Comparison of ENCODE assay signal across 9 cellular contexts in the genomic region with DNA sequence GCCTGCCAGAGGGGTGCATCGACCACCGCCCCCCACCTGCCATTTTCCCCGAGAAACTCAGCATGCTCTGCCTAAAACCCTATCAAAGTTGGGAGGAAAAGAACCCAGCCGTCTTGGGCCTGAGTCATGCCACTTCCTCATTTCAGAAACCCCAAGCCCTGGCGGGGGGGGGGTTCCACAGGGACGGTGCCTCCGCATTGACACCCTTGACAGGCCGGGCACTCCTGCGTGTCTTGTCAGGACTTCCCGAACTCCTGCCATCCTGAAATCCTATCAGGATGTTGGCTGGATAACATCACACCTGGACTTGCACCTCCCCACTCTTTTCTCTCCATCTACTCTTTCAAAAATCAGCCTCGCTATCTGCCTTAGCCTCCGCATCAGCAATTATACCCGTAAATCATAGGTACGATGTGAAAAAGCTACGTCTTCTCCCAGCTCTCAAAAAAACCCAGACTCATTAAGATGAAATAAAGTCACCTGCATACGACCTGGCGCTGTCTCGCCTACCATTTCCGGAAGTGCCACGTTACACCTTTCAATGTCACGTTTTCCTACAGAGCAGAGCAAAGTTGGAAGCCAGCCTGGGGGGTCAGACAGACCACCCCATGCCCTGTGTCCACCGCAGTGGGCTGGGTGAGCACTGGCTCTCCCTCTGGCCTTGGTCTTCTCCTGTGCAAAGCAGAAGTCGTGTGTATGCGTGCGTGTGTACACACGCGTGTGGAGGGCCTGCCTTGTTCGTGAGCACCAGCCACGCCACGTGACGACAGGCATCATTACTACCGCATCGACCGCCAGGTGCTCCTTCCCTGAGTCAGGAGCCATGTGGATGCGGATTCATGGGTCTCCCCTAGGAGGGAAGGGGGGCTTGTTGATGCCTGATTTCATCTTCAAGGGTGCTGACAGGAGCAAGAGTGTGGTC.
A peak's percentile ranks its signal among the peaks of the same experiment; 100 is the strongest.
DNase-seq lines count a peak whose midpoint lies in the region; ATAC-seq and TF ChIP-seq lines count a peak whose summit lies in the region.
"Had no signal": no experiment of that assay in that cellular context is flagged by ENCODE, and none has a peak within 500 bp of the region (broad histone marks: within the 10 kb centered on the region; RNA-seq: fewer than 3 reads in every experiment).

No MANE protein-coding gene starts in this region.

- ATAC-seq in HG02610 (IDR thresholded peaks at IDR 0.05; ENCODE audit: unreplicated experiment), result peak; percentile 69
- ATAC-seq in Panc1, result no peak
- no peak for ATAC-seq in left cardiac atrium

- H3K36me3 ChIP-seq in Panc1 (ENCODE audit: control insufficient read depth, insufficient read depth, low read length) (no peaks in the 10 kb centered on the region), HAP-1 (replicated peaks) (peaks cover 25% of the 10 kb centered on the region)

- no peak for TF ChIP-seq CTCF in Panc1 (IDR thresholded peaks at IDR 0.05)

- DNase-seq in GM03348 (ENCODE audit: low spot score) (peak; percentile 74), Panc1 (ENCODE audit: low read depth, low spot score) (no peak), left cardiac atrium (peak; percentile 75), NCI-H2227 (lab: John Stamatoyannopoulos, UW; ENCODE audit: unreplicated experiment) (no peak), HAP-1 (ENCODE audit: low spot score in 2 of 2) (no peak)
- DNase-seq in activated effector memory CD4-positive, alpha-beta T cell treated with Interleukin-2 at 50 U/mL for 16 hours, result peak; percentile 12
- peak in 2 of 3 donors; percentile 27 to 38 for DNase-seq in stimulated activated CD4-positive, alpha-beta T cell treated with anti-CD3 and anti-CD28 coated beads, Interleukin-12 subunit alpha, Interleukin-12 subunit beta, amount 100 ng/mL, for 48 hours (ENCODE audit: low read depth in 2 of 3, low spot score in 1 of 3)

- intact Hi-C loops in Panc1 (cut with micrococcal nuclease; ENCODE audit: unreplicated experiment) (loop anchor here (10.0 kb wide), 1 partner anchor 173 kb away; a partner anchor contains a TSS), left cardiac atrium (cut with DNase I) (no loop called here)

- CTCF ChIA-PET in Panc1 (lab: Charles Lee), result interaction anchor here (1.2 kb wide), 1 partner anchor 8 kb away, joined by 4 read pairs; no protein-coding TSS in a partner anchor

- in situ Hi-C loops in Panc1 (cut with HindIII; ENCODE audit: low pct_unique_long_range_greater_than_20kb, low sequenced_read_pairs) (no loop called here), HAP-1 (cut with MboI; ENCODE audit: low sequenced_read_pairs) (no loop called here)

- peaks cover 73% of the 10 kb centered on the region for H3K4me1 ChIP-seq in Panc1 (ENCODE audit: control insufficient read depth, insufficient read depth, low read length)
- no peaks in the 10 kb centered on the region for H3K4me1 ChIP-seq in HAP-1

- peak overlapping the region; percentile 94 for H3K27ac ChIP-seq in Panc1 (ENCODE audit: low read length)
- H3K27ac ChIP-seq: KMS-11 had no signal

- no TSS peak for BruUV-seq in Panc1 (replicated peaks; lab: Mats Ljungman, UMichigan)

- POLR2A ChIA-PET in Panc1 (lab: Charles Lee), result no interaction called here

- H3K4me3 ChIP-seq in Panc1 (ENCODE audit: low read depth in 2 of 2, low read length in 2 of 2), result no peak overlapping the region
- no peak overlapping the region for H3K4me3 ChIP-seq in HAP-1

- H3K27me3 ChIP-seq in Panc1 (ENCODE audit: control insufficient read depth, insufficient read depth, low read length) (no peaks in the 10 kb centered on the region), HAP-1 (ENCODE audit: low read depth) (no peaks in the 10 kb centered on the region)

- H3K9me3 ChIP-seq in Panc1 (ENCODE audit: control insufficient read depth, insufficient read depth, low read depth, low read length) (no peaks in the 10 kb centered on the region), HAP-1 (no peaks in the 10 kb centered on the region)

Comparison
In these comparisons a context has a peak if more than half of its experiments do, and no peak if none do; other contexts are left out.
1. DNase-seq: peak in GM03348 (single experiment), activated effector memory CD4-positive, alpha-beta T cell treated with Interleukin-2 at 50 U/mL for 16 hours (single experiment), left cardiac atrium (single experiment) and stimulated activated CD4-positive, alpha-beta T cell treated with anti-CD3 and anti-CD28 coated beads, Interleukin-12 subunit alpha, Interleukin-12 subunit beta, amount 100 ng/mL, for 48 hours (2 of 3); none in Panc1 (single experiment), NCI-H2227 (single experiment) and HAP-1 (0 of 2).